ENCODE assay signal across 11 cellular contexts in the genomic region with DNA sequence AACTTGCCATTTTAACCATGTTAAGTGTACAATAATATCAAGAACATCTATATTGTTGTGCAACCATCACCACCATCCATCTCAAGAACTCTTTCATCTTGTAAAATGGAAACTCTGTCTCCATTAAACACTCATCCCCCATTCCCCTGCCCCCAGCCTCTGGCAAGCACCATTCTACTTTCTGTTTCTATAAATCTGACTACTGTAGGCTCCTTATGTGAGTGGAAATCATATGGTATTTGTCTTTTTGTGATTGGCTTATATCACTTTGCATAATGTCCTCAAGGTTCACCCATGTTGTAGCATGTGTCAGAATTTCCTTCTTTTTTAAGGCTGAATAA.
"Had no signal": no experiment of that assay in that cellular context is flagged by ENCODE, and none has a peak within 500 bp of the region (broad histone marks: within the 10 kb centered on the region; RNA-seq: fewer than 3 reads in every experiment).

No MANE protein-coding gene starts in this region.

- DNase-seq: activated CD4-positive, CD25-positive, alpha-beta regulatory T cell; amniotic stem cell; body of pancreas; central memory CD4-positive, alpha-beta T cell; colonic mucosa; midbrain; right cardiac atrium; SJCRH30; tibial artery had no signal

- H3K4me3 Mint-ChIP-seq: stimulated activated memory B cell treated with anti-CD40 and anti-IgM and Interleukin-4, amounts not matched to agents 10 μg/mL and 1 μg/mL and 100 μg/mL, for 72 hours had no signal

- H3K27ac Mint-ChIP-seq: progenitor cell of endocrine pancreas; stimulated activated memory B cell treated with anti-CD40 and anti-IgM and Interleukin-4, amounts not matched to agents 10 μg/mL and 1 μg/mL and 100 μg/mL, for 72 hours had no signal

- H3K36me3 Mint-ChIP-seq: stimulated activated memory B cell treated with anti-CD40 and anti-IgM and Interleukin-4, amounts not matched to agents 10 μg/mL and 1 μg/mL and 100 μg/mL, for 72 hours had no signal

- ATAC-seq: body of pancreas; right cardiac atrium; stimulated activated memory B cell treated with anti-CD40 and anti-IgM and Interleukin-4, amounts not matched to agents 10 μg/mL and 1 μg/mL and 100 μg/mL, for 72 hours had no signal

- H3K4me1 Mint-ChIP-seq: stimulated activated memory B cell treated with anti-CD40 and anti-IgM and Interleukin-4, amounts not matched to agents 10 μg/mL and 1 μg/mL and 100 μg/mL, for 72 hours had no signal
